ENCODE assay signal across 2 cellular contexts in genomic region chr12:64633186-64633939, GRCh38.
TF ChIP-seq lines count a peak whose summit lies in the region.

No MANE protein-coding gene starts in this region.

TF ChIP-seq in HepG2, 621 proteins besides CTCF, POLR2A, EP300 and RAD21 (continued from another document):
- TF ChIP-seq WIZ (CRISPR knock-in tag; IDR thresholded peaks at IDR 0.05) (no peak), ZMYM2 (CRISPR knock-in tag; IDR thresholded peaks at IDR 0.05) (peak; percentile 67; the same call in 1 of the 2 replicates), GFI1 (CRISPR knock-in tag; IDR thresholded peaks at IDR 0.05; ENCODE audit: borderline replicate concordance) (0 out of 2 replicates have a peak, but pooled peaks have one; percentile 4), MIXL1 (CRISPR knock-in tag; IDR thresholded peaks at IDR 0.05) (no peak), TCF7 (IDR thresholded peaks at IDR 0.05; ENCODE audit: low read depth) (0 out of 2 replicates have a peak, but pooled peaks have one; percentile 8), ZNF660 (CRISPR knock-in tag; IDR thresholded peaks at IDR 0.05; ENCODE audit: borderline replicate concordance, low read depth) (no peak)
- TF ChIP-seq, protein P1, sequence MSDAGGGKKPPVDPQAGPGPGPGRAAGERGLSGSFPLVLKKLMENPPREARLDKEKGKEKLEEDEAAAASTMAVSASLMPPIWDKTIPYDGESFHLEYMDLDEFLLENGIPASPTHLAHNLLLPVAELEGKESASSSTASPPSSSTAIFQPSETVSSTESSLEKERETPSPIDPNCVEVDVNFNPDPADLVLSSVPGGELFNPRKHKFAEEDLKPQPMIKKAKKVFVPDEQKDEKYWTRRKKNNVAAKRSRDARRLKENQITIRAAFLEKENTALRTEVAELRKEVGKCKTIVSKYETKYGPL (CRISPR knock-in tag; IDR thresholded peaks at IDR 0.05), result no peak
TF ChIP-seq in HepG2: peak in this region for 3.

TF ChIP-seq in WTC11, 78 proteins besides CTCF, POLR2A, EP300 and RAD21 (continued from another document):
- TF ChIP-seq ARID4B (CRISPR knock-in tag; IDR thresholded peaks at IDR 0.05; ENCODE audit: borderline replicate concordance) (no peak), ZNF121 (CRISPR knock-in tag; IDR thresholded peaks at IDR 0.05) (no peak), ATF2 (CRISPR knock-in tag; IDR thresholded peaks at IDR 0.05; ENCODE audit: borderline replicate concordance, low read depth) (no peak), NFATC4 (CRISPR knock-in tag; IDR thresholded peaks at IDR 0.05) (no peak), ATF1 (CRISPR knock-in tag; IDR thresholded peaks at IDR 0.05) (no peak), CREM (CRISPR knock-in tag; IDR thresholded peaks at IDR 0.05) (no peak), TP53 (CRISPR knock-in tag; IDR thresholded peaks at IDR 0.05) (no peak), TEAD4 (CRISPR knock-in tag; IDR thresholded peaks at IDR 0.05) (no peak), MYBL2 (CRISPR knock-in tag; IDR thresholded peaks at IDR 0.05) (no peak), NR2C2 (CRISPR knock-in tag; IDR thresholded peaks at IDR 0.05) (no peak), FOXP4 (CRISPR knock-in tag; IDR thresholded peaks at IDR 0.05) (no peak), FOXK1 (CRISPR knock-in tag; IDR thresholded peaks at IDR 0.05) (no peak)
- TF ChIP-seq, protein P2, sequence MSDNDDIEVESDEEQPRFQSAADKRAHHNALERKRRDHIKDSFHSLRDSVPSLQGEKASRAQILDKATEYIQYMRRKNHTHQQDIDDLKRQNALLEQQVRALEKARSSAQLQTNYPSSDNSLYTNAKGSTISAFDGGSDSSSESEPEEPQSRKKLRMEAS (CRISPR knock-in tag; IDR thresholded peaks at IDR 0.05), result no peak
- TF ChIP-seq, protein P3, sequence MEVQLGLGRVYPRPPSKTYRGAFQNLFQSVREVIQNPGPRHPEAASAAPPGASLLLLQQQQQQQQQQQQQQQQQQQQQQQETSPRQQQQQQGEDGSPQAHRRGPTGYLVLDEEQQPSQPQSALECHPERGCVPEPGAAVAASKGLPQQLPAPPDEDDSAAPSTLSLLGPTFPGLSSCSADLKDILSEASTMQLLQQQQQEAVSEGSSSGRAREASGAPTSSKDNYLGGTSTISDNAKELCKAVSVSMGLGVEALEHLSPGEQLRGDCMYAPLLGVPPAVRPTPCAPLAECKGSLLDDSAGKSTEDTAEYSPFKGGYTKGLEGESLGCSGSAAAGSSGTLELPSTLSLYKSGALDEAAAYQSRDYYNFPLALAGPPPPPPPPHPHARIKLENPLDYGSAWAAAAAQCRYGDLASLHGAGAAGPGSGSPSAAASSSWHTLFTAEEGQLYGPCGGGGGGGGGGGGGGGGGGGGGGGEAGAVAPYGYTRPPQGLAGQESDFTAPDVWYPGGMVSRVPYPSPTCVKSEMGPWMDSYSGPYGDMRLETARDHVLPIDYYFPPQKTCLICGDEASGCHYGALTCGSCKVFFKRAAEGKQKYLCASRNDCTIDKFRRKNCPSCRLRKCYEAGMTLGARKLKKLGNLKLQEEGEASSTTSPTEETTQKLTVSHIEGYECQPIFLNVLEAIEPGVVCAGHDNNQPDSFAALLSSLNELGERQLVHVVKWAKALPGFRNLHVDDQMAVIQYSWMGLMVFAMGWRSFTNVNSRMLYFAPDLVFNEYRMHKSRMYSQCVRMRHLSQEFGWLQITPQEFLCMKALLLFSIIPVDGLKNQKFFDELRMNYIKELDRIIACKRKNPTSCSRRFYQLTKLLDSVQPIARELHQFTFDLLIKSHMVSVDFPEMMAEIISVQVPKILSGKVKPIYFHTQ (CRISPR knock-in tag; IDR thresholded peaks at IDR 0.05), result no peak
- TF ChIP-seq, protein P4, sequence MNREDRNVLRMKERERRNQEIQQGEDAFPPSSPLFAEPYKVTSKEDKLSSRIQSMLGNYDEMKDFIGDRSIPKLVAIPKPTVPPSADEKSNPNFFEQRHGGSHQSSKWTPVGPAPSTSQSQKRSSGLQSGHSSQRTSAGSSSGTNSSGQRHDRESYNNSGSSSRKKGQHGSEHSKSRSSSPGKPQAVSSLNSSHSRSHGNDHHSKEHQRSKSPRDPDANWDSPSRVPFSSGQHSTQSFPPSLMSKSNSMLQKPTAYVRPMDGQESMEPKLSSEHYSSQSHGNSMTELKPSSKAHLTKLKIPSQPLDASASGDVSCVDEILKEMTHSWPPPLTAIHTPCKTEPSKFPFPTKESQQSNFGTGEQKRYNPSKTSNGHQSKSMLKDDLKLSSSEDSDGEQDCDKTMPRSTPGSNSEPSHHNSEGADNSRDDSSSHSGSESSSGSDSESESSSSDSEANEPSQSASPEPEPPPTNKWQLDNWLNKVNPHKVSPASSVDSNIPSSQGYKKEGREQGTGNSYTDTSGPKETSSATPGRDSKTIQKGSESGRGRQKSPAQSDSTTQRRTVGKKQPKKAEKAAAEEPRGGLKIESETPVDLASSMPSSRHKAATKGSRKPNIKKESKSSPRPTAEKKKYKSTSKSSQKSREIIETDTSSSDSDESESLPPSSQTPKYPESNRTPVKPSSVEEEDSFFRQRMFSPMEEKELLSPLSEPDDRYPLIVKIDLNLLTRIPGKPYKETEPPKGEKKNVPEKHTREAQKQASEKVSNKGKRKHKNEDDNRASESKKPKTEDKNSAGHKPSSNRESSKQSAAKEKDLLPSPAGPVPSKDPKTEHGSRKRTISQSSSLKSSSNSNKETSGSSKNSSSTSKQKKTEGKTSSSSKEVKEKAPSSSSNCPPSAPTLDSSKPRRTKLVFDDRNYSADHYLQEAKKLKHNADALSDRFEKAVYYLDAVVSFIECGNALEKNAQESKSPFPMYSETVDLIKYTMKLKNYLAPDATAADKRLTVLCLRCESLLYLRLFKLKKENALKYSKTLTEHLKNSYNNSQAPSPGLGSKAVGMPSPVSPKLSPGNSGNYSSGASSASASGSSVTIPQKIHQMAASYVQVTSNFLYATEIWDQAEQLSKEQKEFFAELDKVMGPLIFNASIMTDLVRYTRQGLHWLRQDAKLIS (CRISPR knock-in tag; IDR thresholded peaks at IDR 0.05; ENCODE audit: borderline replicate concordance), result no peak
- TF ChIP-seq, protein P5, sequence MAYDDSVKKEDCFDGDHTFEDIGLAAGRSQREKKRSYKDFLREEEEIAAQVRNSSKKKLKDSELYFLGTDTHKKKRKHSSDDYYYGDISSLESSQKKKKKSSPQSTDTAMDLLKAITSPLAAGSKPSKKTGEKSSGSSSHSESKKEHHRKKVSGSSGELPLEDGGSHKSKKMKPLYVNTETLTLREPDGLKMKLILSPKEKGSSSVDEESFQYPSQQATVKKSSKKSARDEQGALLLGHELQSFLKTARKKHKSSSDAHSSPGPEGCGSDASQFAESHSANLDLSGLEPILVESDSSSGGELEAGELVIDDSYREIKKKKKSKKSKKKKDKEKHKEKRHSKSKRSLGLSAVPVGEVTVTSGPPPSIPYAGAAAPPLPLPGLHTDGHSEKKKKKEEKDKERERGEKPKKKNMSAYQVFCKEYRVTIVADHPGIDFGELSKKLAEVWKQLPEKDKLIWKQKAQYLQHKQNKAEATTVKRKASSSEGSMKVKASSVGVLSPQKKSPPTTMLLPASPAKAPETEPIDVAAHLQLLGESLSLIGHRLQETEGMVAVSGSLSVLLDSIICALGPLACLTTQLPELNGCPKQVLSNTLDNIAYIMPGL (CRISPR knock-in tag; IDR thresholded peaks at IDR 0.05), result no peak
- TF ChIP-seq, protein P6, sequence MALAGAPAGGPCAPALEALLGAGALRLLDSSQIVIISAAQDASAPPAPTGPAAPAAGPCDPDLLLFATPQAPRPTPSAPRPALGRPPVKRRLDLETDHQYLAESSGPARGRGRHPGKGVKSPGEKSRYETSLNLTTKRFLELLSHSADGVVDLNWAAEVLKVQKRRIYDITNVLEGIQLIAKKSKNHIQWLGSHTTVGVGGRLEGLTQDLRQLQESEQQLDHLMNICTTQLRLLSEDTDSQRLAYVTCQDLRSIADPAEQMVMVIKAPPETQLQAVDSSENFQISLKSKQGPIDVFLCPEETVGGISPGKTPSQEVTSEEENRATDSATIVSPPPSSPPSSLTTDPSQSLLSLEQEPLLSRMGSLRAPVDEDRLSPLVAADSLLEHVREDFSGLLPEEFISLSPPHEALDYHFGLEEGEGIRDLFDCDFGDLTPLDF (CRISPR knock-in tag; IDR thresholded peaks at IDR 0.05), result no peak
- TF ChIP-seq, protein P7, sequence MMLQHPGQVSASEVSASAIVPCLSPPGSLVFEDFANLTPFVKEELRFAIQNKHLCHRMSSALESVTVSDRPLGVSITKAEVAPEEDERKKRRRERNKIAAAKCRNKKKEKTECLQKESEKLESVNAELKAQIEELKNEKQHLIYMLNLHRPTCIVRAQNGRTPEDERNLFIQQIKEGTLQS (CRISPR knock-in tag; conservative IDR thresholded peaks at IDR 0.05), result no peak
